In the genomic region with DNA sequence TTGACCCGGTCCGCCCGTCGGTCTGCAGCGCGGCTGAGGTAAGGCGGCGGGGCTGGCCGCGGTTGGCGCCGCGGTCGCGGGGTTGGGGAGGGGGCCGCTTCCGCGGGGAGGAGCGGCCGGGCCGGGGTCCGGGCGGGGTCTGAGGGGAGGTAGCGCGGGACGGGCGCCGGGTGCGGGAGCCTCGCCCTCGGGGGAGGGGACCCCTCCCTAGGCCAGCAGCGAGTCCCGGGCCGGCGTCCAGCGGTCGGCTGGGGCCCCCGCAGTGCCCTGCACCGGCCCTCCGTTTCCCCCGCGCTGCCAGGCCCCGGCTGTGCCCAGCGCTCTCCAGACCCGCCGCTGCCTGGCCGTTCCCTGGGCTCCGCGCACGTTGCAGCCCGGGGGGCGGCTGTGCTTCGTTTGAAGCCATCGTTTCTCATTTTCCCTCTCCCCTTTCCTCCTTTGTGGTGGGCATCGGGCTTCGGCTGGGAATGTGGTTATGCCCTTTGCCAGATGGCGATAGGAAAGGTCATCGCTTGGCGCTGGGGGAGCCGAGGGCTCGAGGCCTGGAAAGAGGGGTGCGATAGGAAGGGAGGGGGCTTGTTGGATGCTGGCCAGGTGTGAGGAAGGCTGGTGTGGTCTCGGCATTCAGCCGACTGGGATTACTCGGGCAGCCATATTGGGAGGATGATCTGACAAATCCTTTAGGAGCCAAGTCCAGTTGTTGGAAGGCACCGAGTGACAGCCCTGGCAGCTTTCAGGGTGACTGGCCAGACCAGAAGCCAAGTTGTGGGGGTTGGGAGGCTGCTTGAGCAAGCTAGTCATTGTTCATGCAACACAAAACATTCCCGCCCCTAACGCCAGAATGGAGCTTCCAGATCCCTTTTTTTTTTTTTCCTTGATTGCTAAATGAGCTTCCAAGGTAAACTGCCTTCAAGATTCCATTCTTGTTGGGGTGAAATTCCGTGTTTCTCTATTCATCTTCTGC, we compare ENCODE assay signal across 1 cellular context.
A peak's percentile ranks its signal among the peaks of the same experiment; 100 is the strongest.
TF ChIP-seq lines count a peak whose summit lies in the region.

No MANE protein-coding gene starts in this region.

TF ChIP-seq in K562, 482 proteins besides CTCF, POLR2A, EP300 and RAD21 (continued from another document and continues in another):
- TF ChIP-seq JUN (IDR thresholded peaks at IDR 0.05; ENCODE audit: borderline replicate concordance, low read depth, low read length) (no peak), JUN (CRISPR knock-in tag; IDR thresholded peaks at IDR 0.05; ENCODE audit: borderline replicate concordance) (no peak), MYNN (IDR thresholded peaks at IDR 0.05) (no peak), MYNN (CRISPR knock-in tag; IDR thresholded peaks at IDR 0.05) (no peak), ZNF12 (CRISPR knock-in tag; IDR thresholded peaks at IDR 0.05) (no peak), XRCC5 (IDR thresholded peaks at IDR 0.05; ENCODE audit: low read depth, low read length) (no peak), BMI1 (IDR thresholded peaks at IDR 0.05; ENCODE audit: low read length) (no peak), ZFX (CRISPR knock-in tag; IDR thresholded peaks at IDR 0.05) (peak; percentile 52), DDX20 (tag; IDR thresholded peaks at IDR 0.05; ENCODE audit: low read depth) (no peak), NR2C1 (IDR thresholded peaks at IDR 0.05) (no peak), NR2C1 (tag; IDR thresholded peaks at IDR 0.05) (no peak), RBM22 (IDR thresholded peaks at IDR 0.05; ENCODE audit: low read depth, low read length, poor library complexity, severe bottlenecking) (no peak), ZNF57 (CRISPR knock-in tag; IDR thresholded peaks at IDR 0.05) (no peak), ZNF316 (IDR thresholded peaks at IDR 0.05) (no peak), TBL1XR1 (IDR thresholded peaks at IDR 0.05; ENCODE audit: low read length in 2 of 2) (0 out of 4 replicates have a peak, but pooled peaks of 1 of the 2 experiments have one; percentile 36), SMARCA5 (IDR thresholded peaks at IDR 0.05) (no peak), CEBPG (CRISPR knock-in tag; IDR thresholded peaks at IDR 0.05) (no peak), CEBPG (tag; conservative IDR thresholded peaks at IDR 0.05 in 1 of 2, IDR thresholded peaks at IDR 0.05 in 1 of 2) (peak in 1 of 2 experiments; percentile 26; a peak in 1 of 4 replicates), CCNT2 (IDR thresholded peaks at IDR 0.05; ENCODE audit: borderline replicate concordance, extremely low read depth, insufficient read length, low read depth, low read length) (no peak), ZNF584 (CRISPR knock-in tag; IDR thresholded peaks at IDR 0.05; ENCODE audit: low read depth) (no peak), HDGF (IDR thresholded peaks at IDR 0.05) (no peak), ZNF507 (tag; conservative IDR thresholded peaks at IDR 0.05) (no peak), DPF2 (IDR thresholded peaks at IDR 0.05) (peak; percentile 15; the same call in 1 of the 2 replicates), ZKSCAN8 (CRISPR knock-in tag; IDR thresholded peaks at IDR 0.05) (no peak), HMGN3 (IDR thresholded peaks at IDR 0.05; ENCODE audit: borderline replicate concordance, extremely low read depth, insufficient read length, low read depth, low read length) (no peak), RBBP5 (IDR thresholded peaks at IDR 0.05; ENCODE audit: borderline replicate concordance, insufficient read depth, low read length, poor library complexity, severe bottlenecking) (peak; percentile 2), RAD51 (IDR thresholded peaks at IDR 0.05; ENCODE audit: borderline replicate concordance, low read depth) (no peak), NFE2L1 (tag; IDR thresholded peaks at IDR 0.05; ENCODE audit: borderline replicate concordance, low read depth) (no peak)
- TF ChIP-seq, protein P1, sequence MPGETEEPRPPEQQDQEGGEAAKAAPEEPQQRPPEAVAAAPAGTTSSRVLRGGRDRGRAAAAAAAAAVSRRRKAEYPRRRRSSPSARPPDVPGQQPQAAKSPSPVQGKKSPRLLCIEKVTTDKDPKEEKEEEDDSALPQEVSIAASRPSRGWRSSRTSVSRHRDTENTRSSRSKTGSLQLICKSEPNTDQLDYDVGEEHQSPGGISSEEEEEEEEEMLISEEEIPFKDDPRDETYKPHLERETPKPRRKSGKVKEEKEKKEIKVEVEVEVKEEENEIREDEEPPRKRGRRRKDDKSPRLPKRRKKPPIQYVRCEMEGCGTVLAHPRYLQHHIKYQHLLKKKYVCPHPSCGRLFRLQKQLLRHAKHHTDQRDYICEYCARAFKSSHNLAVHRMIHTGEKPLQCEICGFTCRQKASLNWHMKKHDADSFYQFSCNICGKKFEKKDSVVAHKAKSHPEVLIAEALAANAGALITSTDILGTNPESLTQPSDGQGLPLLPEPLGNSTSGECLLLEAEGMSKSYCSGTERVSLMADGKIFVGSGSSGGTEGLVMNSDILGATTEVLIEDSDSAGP (CRISPR knock-in tag; IDR thresholded peaks at IDR 0.05): no peak
- TF ChIP-seq, protein P2, sequence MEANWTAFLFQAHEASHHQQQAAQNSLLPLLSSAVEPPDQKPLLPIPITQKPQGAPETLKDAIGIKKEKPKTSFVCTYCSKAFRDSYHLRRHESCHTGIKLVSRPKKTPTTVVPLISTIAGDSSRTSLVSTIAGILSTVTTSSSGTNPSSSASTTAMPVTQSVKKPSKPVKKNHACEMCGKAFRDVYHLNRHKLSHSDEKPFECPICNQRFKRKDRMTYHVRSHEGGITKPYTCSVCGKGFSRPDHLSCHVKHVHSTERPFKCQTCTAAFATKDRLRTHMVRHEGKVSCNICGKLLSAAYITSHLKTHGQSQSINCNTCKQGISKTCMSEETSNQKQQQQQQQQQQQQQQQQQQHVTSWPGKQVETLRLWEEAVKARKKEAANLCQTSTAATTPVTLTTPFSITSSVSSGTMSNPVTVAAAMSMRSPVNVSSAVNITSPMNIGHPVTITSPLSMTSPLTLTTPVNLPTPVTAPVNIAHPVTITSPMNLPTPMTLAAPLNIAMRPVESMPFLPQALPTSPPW (CRISPR knock-in tag; IDR thresholded peaks at IDR 0.05): no peak
- TF ChIP-seq, protein P3, sequence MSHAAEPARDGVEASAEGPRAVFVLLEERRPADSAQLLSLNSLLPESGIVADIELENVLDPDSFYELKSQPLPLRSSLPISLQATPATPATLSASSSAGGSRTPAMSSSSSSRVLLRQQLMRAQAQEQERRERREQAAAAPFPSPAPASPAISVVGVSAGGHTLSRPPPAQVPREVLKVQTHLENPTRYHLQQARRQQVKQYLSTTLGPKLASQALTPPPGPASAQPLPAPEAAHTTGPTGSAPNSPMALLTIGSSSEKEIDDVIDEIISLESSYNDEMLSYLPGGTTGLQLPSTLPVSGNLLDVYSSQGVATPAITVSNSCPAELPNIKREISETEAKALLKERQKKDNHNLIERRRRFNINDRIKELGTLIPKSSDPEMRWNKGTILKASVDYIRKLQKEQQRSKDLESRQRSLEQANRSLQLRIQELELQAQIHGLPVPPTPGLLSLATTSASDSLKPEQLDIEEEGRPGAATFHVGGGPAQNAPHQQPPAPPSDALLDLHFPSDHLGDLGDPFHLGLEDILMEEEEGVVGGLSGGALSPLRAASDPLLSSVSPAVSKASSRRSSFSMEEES (CRISPR knock-in tag; IDR thresholded peaks at IDR 0.05): no peak
- TF ChIP-seq, protein P4, sequence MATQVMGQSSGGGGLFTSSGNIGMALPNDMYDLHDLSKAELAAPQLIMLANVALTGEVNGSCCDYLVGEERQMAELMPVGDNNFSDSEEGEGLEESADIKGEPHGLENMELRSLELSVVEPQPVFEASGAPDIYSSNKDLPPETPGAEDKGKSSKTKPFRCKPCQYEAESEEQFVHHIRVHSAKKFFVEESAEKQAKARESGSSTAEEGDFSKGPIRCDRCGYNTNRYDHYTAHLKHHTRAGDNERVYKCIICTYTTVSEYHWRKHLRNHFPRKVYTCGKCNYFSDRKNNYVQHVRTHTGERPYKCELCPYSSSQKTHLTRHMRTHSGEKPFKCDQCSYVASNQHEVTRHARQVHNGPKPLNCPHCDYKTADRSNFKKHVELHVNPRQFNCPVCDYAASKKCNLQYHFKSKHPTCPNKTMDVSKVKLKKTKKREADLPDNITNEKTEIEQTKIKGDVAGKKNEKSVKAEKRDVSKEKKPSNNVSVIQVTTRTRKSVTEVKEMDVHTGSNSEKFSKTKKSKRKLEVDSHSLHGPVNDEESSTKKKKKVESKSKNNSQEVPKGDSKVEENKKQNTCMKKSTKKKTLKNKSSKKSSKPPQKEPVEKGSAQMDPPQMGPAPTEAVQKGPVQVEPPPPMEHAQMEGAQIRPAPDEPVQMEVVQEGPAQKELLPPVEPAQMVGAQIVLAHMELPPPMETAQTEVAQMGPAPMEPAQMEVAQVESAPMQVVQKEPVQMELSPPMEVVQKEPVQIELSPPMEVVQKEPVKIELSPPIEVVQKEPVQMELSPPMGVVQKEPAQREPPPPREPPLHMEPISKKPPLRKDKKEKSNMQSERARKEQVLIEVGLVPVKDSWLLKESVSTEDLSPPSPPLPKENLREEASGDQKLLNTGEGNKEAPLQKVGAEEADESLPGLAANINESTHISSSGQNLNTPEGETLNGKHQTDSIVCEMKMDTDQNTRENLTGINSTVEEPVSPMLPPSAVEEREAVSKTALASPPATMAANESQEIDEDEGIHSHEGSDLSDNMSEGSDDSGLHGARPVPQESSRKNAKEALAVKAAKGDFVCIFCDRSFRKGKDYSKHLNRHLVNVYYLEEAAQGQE (CRISPR knock-in tag; IDR thresholded peaks at IDR 0.05; ENCODE audit: low read depth): no peak
- TF ChIP-seq, protein P5, sequence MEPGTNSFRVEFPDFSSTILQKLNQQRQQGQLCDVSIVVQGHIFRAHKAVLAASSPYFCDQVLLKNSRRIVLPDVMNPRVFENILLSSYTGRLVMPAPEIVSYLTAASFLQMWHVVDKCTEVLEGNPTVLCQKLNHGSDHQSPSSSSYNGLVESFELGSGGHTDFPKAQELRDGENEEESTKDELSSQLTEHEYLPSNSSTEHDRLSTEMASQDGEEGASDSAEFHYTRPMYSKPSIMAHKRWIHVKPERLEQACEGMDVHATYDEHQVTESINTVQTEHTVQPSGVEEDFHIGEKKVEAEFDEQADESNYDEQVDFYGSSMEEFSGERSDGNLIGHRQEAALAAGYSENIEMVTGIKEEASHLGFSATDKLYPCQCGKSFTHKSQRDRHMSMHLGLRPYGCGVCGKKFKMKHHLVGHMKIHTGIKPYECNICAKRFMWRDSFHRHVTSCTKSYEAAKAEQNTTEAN (CRISPR knock-in tag; IDR thresholded peaks at IDR 0.05): peak; percentile 70; the same call in 1 of the 2 replicates
- TF ChIP-seq, protein P6, sequence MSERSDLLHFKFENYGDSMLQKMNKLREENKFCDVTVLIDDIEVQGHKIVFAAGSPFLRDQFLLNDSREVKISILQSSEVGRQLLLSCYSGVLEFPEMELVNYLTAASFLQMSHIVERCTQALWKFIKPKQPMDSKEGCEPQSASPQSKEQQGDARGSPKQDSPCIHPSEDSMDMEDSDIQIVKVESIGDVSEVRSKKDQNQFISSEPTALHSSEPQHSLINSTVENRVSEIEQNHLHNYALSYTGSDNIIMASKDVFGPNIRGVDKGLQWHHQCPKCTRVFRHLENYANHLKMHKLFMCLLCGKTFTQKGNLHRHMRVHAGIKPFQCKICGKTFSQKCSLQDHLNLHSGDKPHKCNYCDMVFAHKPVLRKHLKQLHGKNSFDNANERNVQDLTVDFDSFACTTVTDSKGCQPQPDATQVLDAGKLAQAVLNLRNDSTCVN (CRISPR knock-in tag; IDR thresholded peaks at IDR 0.05): no peak
- TF ChIP-seq, protein P7, sequence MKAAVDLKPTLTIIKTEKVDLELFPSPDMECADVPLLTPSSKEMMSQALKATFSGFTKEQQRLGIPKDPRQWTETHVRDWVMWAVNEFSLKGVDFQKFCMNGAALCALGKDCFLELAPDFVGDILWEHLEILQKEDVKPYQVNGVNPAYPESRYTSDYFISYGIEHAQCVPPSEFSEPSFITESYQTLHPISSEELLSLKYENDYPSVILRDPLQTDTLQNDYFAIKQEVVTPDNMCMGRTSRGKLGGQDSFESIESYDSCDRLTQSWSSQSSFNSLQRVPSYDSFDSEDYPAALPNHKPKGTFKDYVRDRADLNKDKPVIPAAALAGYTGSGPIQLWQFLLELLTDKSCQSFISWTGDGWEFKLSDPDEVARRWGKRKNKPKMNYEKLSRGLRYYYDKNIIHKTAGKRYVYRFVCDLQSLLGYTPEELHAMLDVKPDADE (conservative IDR thresholded peaks at IDR 0.05; ENCODE audit: control insufficient read depth, low read depth, low read length): no peak; the same call in 1 of the 2 replicates
- TF ChIP-seq, protein P8, sequence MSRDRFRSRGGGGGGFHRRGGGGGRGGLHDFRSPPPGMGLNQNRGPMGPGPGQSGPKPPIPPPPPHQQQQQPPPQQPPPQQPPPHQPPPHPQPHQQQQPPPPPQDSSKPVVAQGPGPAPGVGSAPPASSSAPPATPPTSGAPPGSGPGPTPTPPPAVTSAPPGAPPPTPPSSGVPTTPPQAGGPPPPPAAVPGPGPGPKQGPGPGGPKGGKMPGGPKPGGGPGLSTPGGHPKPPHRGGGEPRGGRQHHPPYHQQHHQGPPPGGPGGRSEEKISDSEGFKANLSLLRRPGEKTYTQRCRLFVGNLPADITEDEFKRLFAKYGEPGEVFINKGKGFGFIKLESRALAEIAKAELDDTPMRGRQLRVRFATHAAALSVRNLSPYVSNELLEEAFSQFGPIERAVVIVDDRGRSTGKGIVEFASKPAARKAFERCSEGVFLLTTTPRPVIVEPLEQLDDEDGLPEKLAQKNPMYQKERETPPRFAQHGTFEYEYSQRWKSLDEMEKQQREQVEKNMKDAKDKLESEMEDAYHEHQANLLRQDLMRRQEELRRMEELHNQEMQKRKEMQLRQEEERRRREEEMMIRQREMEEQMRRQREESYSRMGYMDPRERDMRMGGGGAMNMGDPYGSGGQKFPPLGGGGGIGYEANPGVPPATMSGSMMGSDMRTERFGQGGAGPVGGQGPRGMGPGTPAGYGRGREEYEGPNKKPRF (IDR thresholded peaks at IDR 0.05; ENCODE audit: low read depth, low read length): no peak
